ENCODE assay signal across 9 cellular contexts in genomic region chr1:110605901-110606783, GRCh38. TPM values are rescaled to one million over a fixed set of nuclear protein-coding genes. Genes with fewer than 3 reads are reported as not detected.
DNase-seq lines count a peak whose midpoint lies in the region; ATAC-seq and TF ChIP-seq lines count a peak whose summit lies in the region.
"Had no signal": no experiment of that assay in that cellular context is flagged by ENCODE, and none has a peak within 500 bp of the region (broad histone marks: within the 10 kb centered on the region; RNA-seq: fewer than 3 reads in every experiment).

Gene KCNA2, minus strand, starts transcription at chr1:110606358. Its CDS starts 1,576 bp downstream, at chr1:110604782.

- no peaks in the 10 kb centered on the region for H3K36me3 Mint-ChIP-seq in activated T-cell treated with anti-CD3 and anti-CD28 coated beads, Interleukin-2, amount 50 U/mL, for 24 hours (ENCODE audit: low read depth)

- H3K27me3 Mint-ChIP-seq in activated T-cell treated with anti-CD3 and anti-CD28 coated beads, Interleukin-2, amount 50 U/mL, for 24 hours = peaks cover 66% of the 10 kb centered on the region

- peaks cover 48% of the 10 kb centered on the region for H3K27me3 ChIP-seq in HAP-1 (ENCODE audit: low read depth)

- H3K36me3 ChIP-seq in HAP-1 (replicated peaks) = no peaks in the 10 kb centered on the region

- intact Hi-C loops in Right ventricle myocardium inferior (cut with DNase I) = no loop called here

- ATAC-seq in Right ventricle myocardium inferior = peak; percentile 72
- no peak for ATAC-seq in HG02938 (IDR thresholded peaks at IDR 0.05; ENCODE audit: unreplicated experiment)
- no peak for ATAC-seq in HG02759 (IDR thresholded peaks at IDR 0.05; ENCODE audit: unreplicated experiment)

- H3K27ac Mint-ChIP-seq in activated T-cell treated with anti-CD3 and anti-CD28 coated beads, Interleukin-2, amount 50 U/mL, for 24 hours = no peak within 1 kb of the TSS

- DNase-seq in AG09309 (ENCODE audit: low read depth) (no peak), HAP-1 (ENCODE audit: low spot score in 2 of 2) (peak; percentile 5 to 39), Right ventricle myocardium inferior (ENCODE audit: missing footprints) (peak; percentile 77), nucleus accumbens (lab: John Stamatoyannopoulos, UW) (peak in 51 of 56 donors; percentile 30 to 88 (median 71)), NCI-H1930 (lab: John Stamatoyannopoulos, UW) (no peak)
- DNase-seq in activated T-cell treated with anti-CD3 and anti-CD28 coated beads, Interleukin-2, amount 50 U/mL, for 24 hours = peak; percentile 49

- H3K9me3 ChIP-seq in HAP-1 = no peaks in the 10 kb centered on the region

- in situ Hi-C loops in HAP-1 (cut with MboI; ENCODE audit: low sequenced_read_pairs) = no loop called here

- H3K9me3 Mint-ChIP-seq in activated T-cell treated with anti-CD3 and anti-CD28 coated beads, Interleukin-2, amount 50 U/mL, for 24 hours = no peaks in the 10 kb centered on the region

- peaks cover 17% of the 10 kb centered on the region for H3K4me1 Mint-ChIP-seq in activated T-cell treated with anti-CD3 and anti-CD28 coated beads, Interleukin-2, amount 50 U/mL, for 24 hours (ENCODE audit: low read depth)

- H3K4me3 ChIP-seq in AG09309 (ENCODE audit: control insufficient read depth, low read depth, low read length) = peak within 1 kb of the TSS; percentile 38
- H3K4me3 ChIP-seq in HAP-1 = peak within 1 kb of the TSS; percentile 26

- H3K4me1 ChIP-seq in HAP-1 = no peaks in the 10 kb centered on the region

- TF ChIP-seq CTCF in AG09309 (IDR thresholded peaks at IDR 0.05; ENCODE audit: control insufficient read depth, insufficient read depth, low read depth, low read length, missing control alignments) = no peak

- H3K4me3 Mint-ChIP-seq in activated T-cell treated with anti-CD3 and anti-CD28 coated beads, Interleukin-2, amount 50 U/mL, for 24 hours = peak within 1 kb of the TSS; percentile 78

RNA-seq across cellular contexts. Expression of gene KCNA2, which starts in this region (rescaled TPM):
- total RNA-seq in Right ventricle myocardium inferior = 1.5 TPM
- total RNA-seq: dermis microvascular lymphatic vessel endothelial cell had no signal

Comparison
In these comparisons a context has a peak if more than half of its experiments do, and no peak if none do; other contexts are left out.
1. DNase-seq: peak in HAP-1 (2 of 2), activated T-cell treated with anti-CD3 and anti-CD28 coated beads, Interleukin-2, amount 50 U/mL, for 24 hours (single experiment), Right ventricle myocardium inferior (single experiment) and nucleus accumbens (51 of 56); none in AG09309 (single experiment) and NCI-H1930 (0 of 2).